1 cellular context compared by ENCODE assay signal in the genomic region with DNA sequence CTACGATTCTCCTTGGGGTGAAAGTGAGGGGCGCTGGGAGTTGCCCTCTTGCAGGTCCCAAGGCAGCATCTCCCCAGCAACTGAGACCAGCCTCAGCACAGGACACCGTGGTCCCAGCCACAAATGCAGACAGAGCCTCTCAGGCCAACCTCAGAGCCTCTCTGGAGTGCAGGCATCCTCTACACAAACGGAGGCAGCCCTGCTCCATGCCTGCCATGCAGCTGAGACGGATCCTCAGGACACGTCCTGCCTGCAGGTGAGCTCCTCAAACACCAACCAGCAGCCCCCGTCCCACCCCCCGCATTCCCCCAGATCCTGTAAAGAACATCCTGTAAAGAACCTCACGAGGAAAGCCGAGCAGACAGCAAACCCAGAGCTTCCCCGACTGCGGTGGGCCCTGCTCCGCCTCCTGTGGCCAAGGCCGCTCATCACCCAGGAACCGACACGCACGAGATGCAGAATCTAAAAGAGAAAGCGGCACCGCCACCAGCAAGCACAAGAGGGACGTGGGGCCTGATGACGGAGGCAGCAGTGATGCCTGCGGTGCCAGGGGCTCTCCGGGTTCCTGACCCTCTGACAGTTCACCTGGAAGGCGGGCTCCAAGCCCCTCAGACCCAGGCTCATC.
TF ChIP-seq lines count a peak whose summit lies in the region.

No MANE protein-coding gene starts in this region.

TF ChIP-seq in GM23338, 12 proteins besides CTCF, POLR2A, EP300 and RAD21 (continued from another document):
- TF ChIP-seq ETS1 (IDR thresholded peaks at IDR 0.05) (no peak), ZNF331 (CRISPR knock-in tag; IDR thresholded peaks at IDR 0.05; ENCODE audit: low read depth) (no peak), CREB1 (CRISPR knock-in tag; IDR thresholded peaks at IDR 0.05; ENCODE audit: low read depth) (no peak), EZH2phosphoT487 (IDR thresholded peaks at IDR 0.05; ENCODE audit: unreplicated experiment) (no peak), REST (IDR thresholded peaks at IDR 0.05; ENCODE audit: unreplicated experiment) (no peak), NANOG (IDR thresholded peaks at IDR 0.05; ENCODE audit: borderline replicate concordance) (no peak)
